ENCODE assay signal across 21 cellular contexts in genomic region chr19:3353493-3353892, GRCh38.
"Had no signal": no experiment of that assay in that cellular context is flagged by ENCODE, and none has a peak within 500 bp of the region (broad histone marks: within the 10 kb centered on the region; RNA-seq: fewer than 3 reads in every experiment).

No MANE protein-coding gene starts in this region.

- H3K4me2 ChIP-seq: neural progenitor cell had no signal

- H3K9ac ChIP-seq: neural progenitor cell had no signal

- H2AFZ ChIP-seq: neural progenitor cell had no signal

- H3K36me3 ChIP-seq: heart right ventricle, left lung, neural progenitor cell, prostate gland, spleen, tibial artery, upper lobe of left lung had no signal

- H3K4me3 ChIP-seq: dorsolateral prefrontal cortex, heart right ventricle, left lung, mucosa of descending colon, neural progenitor cell, prostate gland, skin epidermis, spleen, testis, tibial artery, upper lobe of left lung had no signal

- DNase-seq: dorsolateral prefrontal cortex; effector memory CD4-positive, alpha-beta T cell; foreskin keratinocyte; glutamatergic neuron; heart right ventricle; hippocampal formation; left cardiac atrium; mesenchymal stem cell; mucosa of descending colon; naive B cell; spleen; stimulated activated CD4-positive, alpha-beta T cell treated with anti-CD3 and anti-CD28 coated beads, Interleukin-4, amount 100 ng/mL, for 4 hours; stimulated activated naive CD8-positive, alpha-beta T cell treated with anti-CD3 and anti-CD28 coated beads, Interleukin-15, Interleukin-2, amounts not matched to agents 100 U/mL and 50 U/mL, for 24 hours; substantia nigra; testis; tibial artery; upper lobe of left lung had no signal

- H3K4me1 ChIP-seq: foreskin keratinocyte had no signal

- H3K9me3 ChIP-seq: left lung, mucosa of descending colon, prostate gland, testis, upper lobe of left lung had no signal

- H3K27me3 ChIP-seq: dorsolateral prefrontal cortex, testis, tibial artery, upper lobe of left lung had no signal

- H3K27ac ChIP-seq: dorsolateral prefrontal cortex, foreskin keratinocyte, heart right ventricle, left lung, neural progenitor cell, prostate gland, skin epidermis, spleen, testis, tibial artery, upper lobe of left lung had no signal
